2 cellular contexts compared by ENCODE assay signal in genomic region chr14:33997611-33998010, GRCh38.
TF ChIP-seq lines count a peak whose summit lies in the region.

No MANE protein-coding gene starts in this region.

TF ChIP-seq in GM23338, 12 proteins besides CTCF, POLR2A, EP300 and RAD21 (continued from another document):
- TF ChIP-seq POLR2AphosphoS5 (IDR thresholded peaks at IDR 0.05; ENCODE audit: low read depth) (no peak), ZNF331 (CRISPR knock-in tag; IDR thresholded peaks at IDR 0.05; ENCODE audit: low read depth) (no peak), ETS1 (IDR thresholded peaks at IDR 0.05) (no peak), CREB1 (CRISPR knock-in tag; IDR thresholded peaks at IDR 0.05; ENCODE audit: low read depth) (no peak), ZNF462 (CRISPR knock-in tag; IDR thresholded peaks at IDR 0.05) (no peak), EZH2 (IDR thresholded peaks at IDR 0.05; ENCODE audit: low read depth, unreplicated experiment) (no peak), REST (IDR thresholded peaks at IDR 0.05; ENCODE audit: unreplicated experiment) (no peak)
TF ChIP-seq in GM23338: peak in this region for 0.

TF ChIP-seq in SK-N-SH, 30 proteins besides CTCF, POLR2A, EP300 and RAD21 (continued from another document):
- TF ChIP-seq USF2 (IDR thresholded peaks at IDR 0.05; ENCODE audit: borderline replicate concordance, low read depth, low read length) (no peak), RXRA (IDR thresholded peaks at IDR 0.05; ENCODE audit: borderline replicate concordance, low read depth) (no peak), MXI1 (IDR thresholded peaks at IDR 0.05; ENCODE audit: low read depth, low read length) (no peak), SIN3A (IDR thresholded peaks at IDR 0.05; ENCODE audit: borderline replicate concordance, low read depth, low read length) (no peak), EZH2phosphoT487 (IDR thresholded peaks at IDR 0.05; ENCODE audit: borderline replicate concordance, low read depth) (no peak), RFX5 (IDR thresholded peaks at IDR 0.05; ENCODE audit: low read length) (no peak), POLR2AphosphoS5 (IDR thresholded peaks at IDR 0.05; ENCODE audit: low read depth, low read length) (no peak), NFIC (IDR thresholded peaks at IDR 0.05; ENCODE audit: borderline replicate concordance) (no peak), ELF1 (IDR thresholded peaks at IDR 0.05) (no peak), IRF3 (IDR thresholded peaks at IDR 0.05; ENCODE audit: low read depth, low read length) (no peak), MAX (IDR thresholded peaks at IDR 0.05; ENCODE audit: low read depth) (no peak)
